In genomic region chr12:98983647-98984046, GRCh38 we compare ENCODE assay signal across 12 cellular contexts.
"Had no signal": no experiment of that assay in that cellular context is flagged by ENCODE, and none has a peak within 500 bp of the region (broad histone marks: within the 10 kb centered on the region; RNA-seq: fewer than 3 reads in every experiment).

No MANE protein-coding gene starts in this region.

- DNase-seq: activated effector memory CD4-positive, alpha-beta T cell treated with anti-CD3 and anti-CD28 coated beads, Interleukin-2, amount 50 U/mL, for 16 hours; activated T-cell treated with anti-CD3 and anti-CD28 coated beads, Interleukin-2, amount 50 U/mL, for 1 hour; brain microvascular endothelial cell; effector memory CD8-positive, alpha-beta T cell; foreskin fibroblast; left cardiac atrium; lower lobe of right lung; naive thymus-derived CD4-positive, alpha-beta T cell; stimulated activated CD4-positive, alpha-beta T cell treated with anti-CD3 and anti-CD28 coated beads, Interleukin-15, amount 100 ng/mL, for 24 hours; stomach had no signal

- H3K27me3 ChIP-seq: brain microvascular endothelial cell, stomach had no signal

- H3K4me3 ChIP-seq: lower lobe of right lung, stomach had no signal

- ATAC-seq: activated CD4-positive, CD25-positive, alpha-beta regulatory T cell treated with anti-CD3 and anti-CD28 coated beads, Interleukin-2, amount 50 U/mL, for 24 hours; effector memory CD8-positive, alpha-beta T cell; left cardiac atrium; lower lobe of right lung; naive thymus-derived CD4-positive, alpha-beta T cell had no signal

- H3K4me1 ChIP-seq: lower lobe of right lung, stomach had no signal

- H3K27ac ChIP-seq: brain microvascular endothelial cell, epithelial cell of prostate, lower lobe of right lung, stomach had no signal

- H3K36me3 ChIP-seq: brain microvascular endothelial cell, lower lobe of right lung, stomach had no signal
